ENCODE assay signal across 2 cellular contexts in genomic region chr4:185697488-185697887, GRCh38.
TF ChIP-seq lines count a peak whose summit lies in the region.

No MANE protein-coding gene starts in this region.

TF ChIP-seq in SK-N-SH, 30 proteins besides CTCF, POLR2A, EP300 and RAD21 (continued from another document):
- TF ChIP-seq RCOR1 (IDR thresholded peaks at IDR 0.05; ENCODE audit: low read length) = peak; percentile 44; the same call in 1 of the 2 replicates
- peak; percentile 69 for TF ChIP-seq GATA2 (CRISPR knock-in tag; IDR thresholded peaks at IDR 0.05)
- TF ChIP-seq FOXJ3 (CRISPR knock-in tag; IDR thresholded peaks at IDR 0.05) = no peak
TF ChIP-seq in SK-N-SH: peak in this region for 2.

TF ChIP-seq in SK-N-SH treated with all-trans-retinoic acid at 6 μM for 48 hours, 23 proteins besides CTCF, POLR2A, EP300 and RAD21 (continued from another document):
- TF ChIP-seq PATZ1 (CRISPR knock-in tag; IDR thresholded peaks at IDR 0.05; ENCODE audit: borderline replicate concordance) (no peak), ZNF8 (CRISPR knock-in tag; IDR thresholded peaks at IDR 0.05) (no peak), ZNF565 (CRISPR knock-in tag; conservative IDR thresholded peaks at IDR 0.05; ENCODE audit: low read depth) (no peak), TOX (CRISPR knock-in tag; IDR thresholded peaks at IDR 0.05; ENCODE audit: borderline replicate concordance) (no peak), PPARA (CRISPR knock-in tag; IDR thresholded peaks at IDR 0.05; ENCODE audit: borderline replicate concordance) (no peak), ISL1 (CRISPR knock-in tag; IDR thresholded peaks at IDR 0.05) (no peak), POU6F1 (CRISPR knock-in tag; IDR thresholded peaks at IDR 0.05; ENCODE audit: borderline replicate concordance, low read depth) (no peak), TCF4 (CRISPR knock-in tag; IDR thresholded peaks at IDR 0.05; ENCODE audit: borderline replicate concordance) (no peak)
